Comparison of ENCODE assay signal across 21 cellular contexts in the genomic region with DNA sequence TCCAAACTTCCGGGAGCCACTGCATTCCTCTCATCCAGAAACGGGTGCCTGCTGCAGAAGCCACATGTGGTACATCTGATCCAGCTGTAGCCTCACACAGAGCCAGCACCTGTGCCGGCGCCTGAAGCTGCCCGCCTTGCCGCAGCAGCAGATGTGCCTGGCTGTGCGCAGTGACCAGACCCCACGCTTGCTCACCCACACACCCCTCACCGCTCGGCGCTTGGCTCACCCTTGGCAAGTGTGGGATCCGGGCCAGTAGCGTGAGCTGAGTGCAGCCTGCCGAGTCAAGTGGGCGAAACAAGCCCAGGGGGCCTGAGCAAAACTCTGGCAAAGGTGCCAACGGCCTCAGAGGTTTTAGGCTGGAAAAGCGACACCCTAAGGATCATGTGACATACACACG.
DNase-seq lines count a peak whose midpoint lies in the region; ATAC-seq, FAIRE-seq and TF ChIP-seq lines count a peak whose summit lies in the region.
"Had no signal": no experiment of that assay in that cellular context is flagged by ENCODE, and none has a peak within 500 bp of the region (broad histone marks: within the 10 kb centered on the region; RNA-seq: fewer than 3 reads in every experiment).

No MANE protein-coding gene starts in this region.

- no peak overlapping the region for H4K8ac ChIP-seq in H1 (ENCODE audit: extremely low read depth, insufficient read depth, low read length)

- no peaks in the 10 kb centered on the region for H3K27me3 Mint-ChIP-seq in activated CD4-positive, alpha-beta memory T cell treated with anti-CD3 and anti-CD28 coated beads for 36 hours
- H3K27me3 Mint-ChIP-seq in immature natural killer cell (ENCODE audit: low read depth in 3 of 3) = no peaks in the 10 kb centered on the region
- H3K27me3 Mint-ChIP-seq: IgD-negative memory B cell had no signal

- no peak overlapping the region for H2BK120ac ChIP-seq in H1 (replicated peaks; ENCODE audit: low read depth, low read length)

- ATAC-seq in left lung = no peak

- TF ChIP-seq CTCF in H1 (IDR thresholded peaks at IDR 0.05; ENCODE audit: control extremely low read depth in 1 of 3, insufficient read depth in 1 of 3, low read depth in 1 of 3, low read length in 3 of 3) (no peak), left lung (IDR thresholded peaks at IDR 0.05) (no peak), spleen (IDR thresholded peaks at IDR 0.05 in 8 of 11, conservative IDR thresholded peaks at IDR 0.05 in 3 of 11) (no peak)

- H2BK5ac ChIP-seq in H1 (ENCODE audit: low read depth, low read length) = no peak overlapping the region

- H3K56ac ChIP-seq in H1 (replicated peaks; ENCODE audit: insufficient read length, low read depth, low read length) = no peak overlapping the region

- POLR2A ChIA-PET in H1 (lab: Charles Lee; ENCODE audit: partially characterized antibody) = no interaction called here
- POLR2A ChIA-PET in activated CD4-positive, alpha-beta memory T cell treated with anti-CD3 and anti-CD28 coated beads for 36 hours (lab: Charles Lee) = no interaction called here

- no peak overlapping the region for H3K4ac ChIP-seq in H1 (replicated peaks; ENCODE audit: insufficient read length, low read depth, low read length)

- CTCF ChIA-PET in H1 (lab: Charles Lee; ENCODE audit: partially characterized antibody) = interaction anchor here (0.9 kb wide), 1 partner anchor 571 kb away, joined by 3 read pairs; no protein-coding TSS in a partner anchor
- CTCF ChIA-PET in activated CD4-positive, alpha-beta memory T cell treated with anti-CD3 and anti-CD28 coated beads for 36 hours (lab: Charles Lee) = no interaction called here

- H3K4me3 ChIP-seq in H1 (ENCODE audit: extremely low read depth in 1 of 4, insufficient read depth in 2 of 4, low read depth in 3 of 4, low read length in 4 of 4) (no peak overlapping the region), left lung (no peak overlapping the region), spleen (no peak overlapping the region)

- H2AFZ ChIP-seq in H1 (ENCODE audit: low read length) = peak overlapping the region; percentile 70

- no peak for TF ChIP-seq POLR2A in H1 (IDR thresholded peaks at IDR 0.05; ENCODE audit: control extremely low read depth in 1 of 2, low read depth in 2 of 2, low read length in 2 of 2)
- TF ChIP-seq POLR2A in spleen (IDR thresholded peaks at IDR 0.05) = no peak

- H3K4me3 Mint-ChIP-seq in activated CD4-positive, alpha-beta memory T cell treated with anti-CD3 and anti-CD28 coated beads for 36 hours = no peak overlapping the region
- H3K4me3 Mint-ChIP-seq in immature natural killer cell = no peak overlapping the region
- H3K4me3 Mint-ChIP-seq: CD14-positive monocyte, IgD-negative memory B cell had no signal

- intact Hi-C loops in left lung (cut with DNase I) (no loop called here), spleen (cut with DNase I; ENCODE audit: low total_unique reads) (no loop called here)
- intact Hi-C loops in activated CD4-positive, alpha-beta memory T cell treated with anti-CD3 and anti-CD28 coated beads for 36 hours (cut with micrococcal nuclease) = no loop called here

- WGBS in H1 (ENCODE audit: extremely low coverage in 1 of 2, insufficient coverage in 1 of 2, insufficient read length in 1 of 2, insufficient replicate concordance in 2 of 2, low coverage in 1 of 2, low lambda C conversion rate in 2 of 2, missing lambda C conversion rate in 1 of 2), 2 experiments = 92% methylated on average over 18 of the region's 18 CpGs; no CpG with 5 or more reads in 1 of the 2 experiments
- WGBS in spleen, 5 donors = 85 to 92% (median 89%) methylated on average over 16 to 18 of the region's 18 CpGs

- H3K27ac ChIP-seq in H1 (ENCODE audit: low read depth, low read length) (no peak overlapping the region), left lung (no peak overlapping the region), spleen (no peak overlapping the region)
- H3K27ac ChIP-seq: 22Rv1 had no signal

- H2BK12ac ChIP-seq in H1 (ENCODE audit: low read depth, low read length) = no peak overlapping the region

- H4K5ac ChIP-seq in H1 (ENCODE audit: insufficient read length, low read depth, low read length) = no peak overlapping the region

- H3K23ac ChIP-seq in H1 (ENCODE audit: insufficient read length) = no peak overlapping the region

- H3K36me3 Mint-ChIP-seq in activated CD4-positive, alpha-beta memory T cell treated with anti-CD3 and anti-CD28 coated beads for 36 hours = no peaks in the 10 kb centered on the region
- H3K36me3 Mint-ChIP-seq in immature natural killer cell = no peaks in the 10 kb centered on the region
- H3K36me3 Mint-ChIP-seq: CD14-positive monocyte, IgD-negative memory B cell had no signal

- no peak overlapping the region for H4K91ac ChIP-seq in H1 (replicated peaks; ENCODE audit: insufficient read length, low read length)

- FAIRE-seq in H1 (lab: Jason Lieb, UNC) = no peak
- FAIRE-seq: HTR-8/SVneo, RCC 7860 had no signal

- no peak overlapping the region for H3K9ac ChIP-seq in H1 (replicated peaks in 1 of 4; ENCODE audit: extremely low read depth in 1 of 4, low read depth in 3 of 4, low read length in 3 of 4)

- DNase-seq in NCI-H510A (lab: John Stamatoyannopoulos, UW) = peak; percentile 9
- DNase-seq in NCI-H510A treated with DMSO at 0.1 percent for 48 hours (lab: John Stamatoyannopoulos, UW) = no peak
- DNase-seq in H1 (ENCODE audit: low read depth in 1 of 2, low spot score in 2 of 2) = no peak
- peak; percentile 22 to 73 for DNase-seq in left lung
- DNase-seq in spleen = peak; percentile 63
- no peak for DNase-seq in SK-N-DZ (ENCODE audit: low spot score)
- no peak for DNase-seq in activated CD4-positive, alpha-beta memory T cell treated with anti-CD3 and anti-CD28 coated beads for 36 hours
- DNase-seq in immature natural killer cell = no peak
- DNase-seq: DND-41; HCEC 1CT; Karpas-422; NCI-H1436; NCI-H1930; NCI-H345; NK-92 treated with Interleukin-12 subunit alpha and Interleukin-12 subunit beta, amount 100 ng/mL, for 24 hours; SHP77 treated with DMSO at 0.1 percent for 48 hours had no signal

- no peaks in the 10 kb centered on the region for H4K20me1 ChIP-seq in H1 (replicated peaks in 1 of 2; ENCODE audit: control insufficient read depth in 1 of 2, insufficient read depth in 2 of 2, low read length in 2 of 2)

- no peak overlapping the region for H2AK5ac ChIP-seq in H1 (ENCODE audit: low read depth, low read length)

- no peak overlapping the region for H2BK20ac ChIP-seq in H1 (ENCODE audit: low read length)

- no peak overlapping the region for H3K4me2 ChIP-seq in H1 (ENCODE audit: insufficient read depth in 1 of 2, low read depth in 2 of 2, low read length in 2 of 2)

- H3K4me1 Mint-ChIP-seq in activated CD4-positive, alpha-beta memory T cell treated with anti-CD3 and anti-CD28 coated beads for 36 hours (ENCODE audit: low read depth) = no peaks in the 10 kb centered on the region
- H3K4me1 Mint-ChIP-seq in immature natural killer cell = no peaks in the 10 kb centered on the region
- H3K4me1 Mint-ChIP-seq: CD14-positive monocyte, IgD-negative memory B cell had no signal

- H3K36me3 ChIP-seq in H1 (ENCODE audit: control insufficient read depth in 2 of 4, insufficient read depth in 4 of 4, low read length in 3 of 4) (no peaks in the 10 kb centered on the region), left lung (no peaks in the 10 kb centered on the region), spleen (no peaks in the 10 kb centered on the region)

- H3K23me2 ChIP-seq in H1 (ENCODE audit: low read depth, low read length) = no peaks in the 10 kb centered on the region; the same call in 1 of the 2 replicates

- no peaks in the 10 kb centered on the region for H3K79me2 ChIP-seq in H1 (ENCODE audit: control insufficient read depth in 1 of 2, insufficient read depth in 2 of 2, low read length in 2 of 2)

- H2BK15ac ChIP-seq in H1 (ENCODE audit: low read length) = no peak overlapping the region

- no peaks in the 10 kb centered on the region for H3K4me1 ChIP-seq in H1 (replicated peaks in 1 of 4; ENCODE audit: control insufficient read depth in 3 of 4, insufficient read depth in 4 of 4, low read length in 3 of 4)
- no peaks in the 10 kb centered on the region for H3K4me1 ChIP-seq in left lung
- no peaks in the 10 kb centered on the region for H3K4me1 ChIP-seq in spleen

- H3K79me1 ChIP-seq in H1 (ENCODE audit: low read depth, low read length) = no peaks in the 10 kb centered on the region

- H3K9me3 ChIP-seq in H1 (ENCODE audit: insufficient read depth in 2 of 2, low read depth in 1 of 2, low read length in 1 of 2) = no peaks in the 10 kb centered on the region
- peaks cover 0 to 20% of the 10 kb centered on the region in 2 donors for H3K9me3 ChIP-seq in left lung
- peaks cover 0 to 16% (median 11%) of the 10 kb centered on the region in 8 donors for H3K9me3 ChIP-seq in spleen

- H3K27me3 ChIP-seq in H1 (replicated peaks in 1 of 4; ENCODE audit: control insufficient read depth in 3 of 4, extremely low read depth in 1 of 4, insufficient read depth in 3 of 4, low read length in 3 of 4) (no peaks in the 10 kb centered on the region), left lung (no peaks in the 10 kb centered on the region), spleen (replicated peaks in 1 of 7) (no peaks in the 10 kb centered on the region)

- no peak for TF ChIP-seq EP300 in H1 (IDR thresholded peaks at IDR 0.05; ENCODE audit: borderline replicate concordance in 1 of 2, low read depth in 2 of 2, low read length in 2 of 2)

- no peak overlapping the region for H3K27ac Mint-ChIP-seq in activated CD4-positive, alpha-beta memory T cell treated with anti-CD3 and anti-CD28 coated beads for 36 hours
- no peak overlapping the region for H3K27ac Mint-ChIP-seq in immature natural killer cell
- H3K27ac Mint-ChIP-seq: CD14-positive monocyte, IgD-negative memory B cell had no signal

- H3K14ac ChIP-seq in H1 (ENCODE audit: insufficient read length) = no peak overlapping the region

- no peaks in the 10 kb centered on the region for H3K9me3 Mint-ChIP-seq in activated CD4-positive, alpha-beta memory T cell treated with anti-CD3 and anti-CD28 coated beads for 36 hours
- H3K9me3 Mint-ChIP-seq in immature natural killer cell = peaks cover 2 to 24% (median 10%) of the 10 kb centered on the region in 6 donors
- H3K9me3 Mint-ChIP-seq: IgD-negative memory B cell had no signal

- H3K18ac ChIP-seq in H1 (ENCODE audit: extremely low read depth, low read length) = no peak overlapping the region

- no peak for TF ChIP-seq RAD21 in H1 (IDR thresholded peaks at IDR 0.05 in 1 of 2, conservative IDR thresholded peaks at IDR 0.05 in 1 of 2; ENCODE audit: low read depth in 2 of 2, low read length in 2 of 2)

TF ChIP-seq in H1, 55 proteins besides CTCF, POLR2A, EP300 and RAD21 (continues in another document):
- TF ChIP-seq ASH2L (IDR thresholded peaks at IDR 0.05; ENCODE audit: low read length) = no peak
- TF ChIP-seq RFX5 (IDR thresholded peaks at IDR 0.05; ENCODE audit: borderline replicate concordance, low read depth, low read length) = no peak
- no peak for TF ChIP-seq SAP30 (IDR thresholded peaks at IDR 0.05; ENCODE audit: insufficient read depth, insufficient replicate concordance, low read length)
- no peak for TF ChIP-seq RXRA (IDR thresholded peaks at IDR 0.05; ENCODE audit: insufficient read depth, low read depth, low read length)
- TF ChIP-seq HDAC2 (IDR thresholded peaks at IDR 0.05; ENCODE audit: borderline replicate concordance in 1 of 2, low read depth in 2 of 2, low read length in 2 of 2) = no peak
- TF ChIP-seq GTF2F1 (IDR thresholded peaks at IDR 0.05; ENCODE audit: borderline replicate concordance, low read depth, low read length) = no peak
- no peak for TF ChIP-seq POU5F1 (IDR thresholded peaks at IDR 0.05; ENCODE audit: low read depth, low read length)

Comparison
In these comparisons a context has a peak if more than half of its experiments do, and no peak if none do; other contexts are left out.
1. DNase-seq: peak in NCI-H510A (single experiment), left lung (2 of 2) and spleen (single experiment); none in NCI-H510A treated with DMSO at 0.1 percent for 48 hours (single experiment), H1 (0 of 2), SK-N-DZ (single experiment), activated CD4-positive, alpha-beta memory T cell treated with anti-CD3 and anti-CD28 coated beads for 36 hours (single experiment) and immature natural killer cell (0 of 3).